21 cellular contexts compared by ENCODE assay signal in genomic region chr6:1470040-1470439, GRCh38.
DNase-seq lines count a peak whose midpoint lies in the region; ATAC-seq and TF ChIP-seq lines count a peak whose summit lies in the region.
"Had no signal": no experiment of that assay in that cellular context is flagged by ENCODE, and none has a peak within 500 bp of the region (broad histone marks: within the 10 kb centered on the region; RNA-seq: fewer than 3 reads in every experiment).

No MANE protein-coding gene starts in this region.

- no peak overlapping the region for H3K9ac ChIP-seq in BLaER1

- H3K36me3 ChIP-seq in BLaER1 = no peaks in the 10 kb centered on the region
- H3K36me3 ChIP-seq: Peyer's patch, uterus had no signal

- H3K4me1 ChIP-seq in BLaER1 = peaks cover 28% of the 10 kb centered on the region
- H3K4me1 ChIP-seq: Peyer's patch, uterus had no signal

- DNase-seq in dorsolateral prefrontal cortex (no peak), DMS114 treated with DMSO at 0.1 percent for 48 hours (lab: John Stamatoyannopoulos, UW; ENCODE audit: unreplicated experiment) (no peak), amygdala (lab: John Stamatoyannopoulos, UW) (no peak), posterior vena cava (ENCODE audit: low spot score) (no peak)
- DNase-seq: activated B cell treated with CpG ODN at 0.5 μM for 24 hours; activated naive CD8-positive, alpha-beta T cell treated with anti-CD3 and anti-CD28 coated beads, Interleukin-2, amount 10 ng/mL, durations not matched to agents 7 days and 5 days; IMR-90; MM.1S; NCI-H187; NCI-H226; Peyer's patch; small intestine; stimulated activated CD4-positive, alpha-beta T cell treated with anti-CD3 and anti-CD28 coated beads, Interleukin-4, amount 100 ng/mL, for 24 hours; substantia nigra; uterus had no signal

- no peaks in the 10 kb centered on the region for H3K27me3 ChIP-seq in BLaER1
- H3K27me3 ChIP-seq in dorsolateral prefrontal cortex = peaks cover 0 to 5% (median 0%) of the 10 kb centered on the region in 45 donors
- H3K27me3 ChIP-seq: Peyer's patch, uterus had no signal

- H3K27ac ChIP-seq in BLaER1 = no peak overlapping the region
- no peak overlapping the region for H3K27ac ChIP-seq in dorsolateral prefrontal cortex
- H3K27ac ChIP-seq: C4-2B, coronary artery, Peyer's patch, uterus had no signal

- intact Hi-C loops in dorsolateral prefrontal cortex (cut with DNase I) (no loop called here), posterior vena cava (cut with DNase I) (no loop called here)

- H3K4me3 ChIP-seq in BLaER1 (no peak overlapping the region), dorsolateral prefrontal cortex (no peak overlapping the region)
- H3K4me3 ChIP-seq: coronary artery, Peyer's patch, uterus had no signal

- no peak for TF ChIP-seq CTCF in dorsolateral prefrontal cortex (IDR thresholded peaks at IDR 0.05 in 54 of 56, conservative IDR thresholded peaks at IDR 0.05 in 2 of 56; ENCODE audit: low read depth in 1 of 56, partially characterized antibody in 56 of 56)

- ATAC-seq in GM18858 (IDR thresholded peaks at IDR 0.05; ENCODE audit: unreplicated experiment) (peak; percentile 46), HG02588 (IDR thresholded peaks at IDR 0.05; ENCODE audit: unreplicated experiment) (peak; percentile 67), HG03442 (IDR thresholded peaks at IDR 0.05; ENCODE audit: unreplicated experiment) (peak; percentile 65)

- H3K4me2 ChIP-seq in BLaER1 = peak overlapping the region; percentile 40; the same call in 1 of the 2 replicates

- no peaks in the 10 kb centered on the region for H4K20me1 ChIP-seq in BLaER1

- no peaks in the 10 kb centered on the region for H3K9me3 ChIP-seq in BLaER1
- H3K9me3 ChIP-seq: Peyer's patch, uterus had no signal
